14 cellular contexts compared by ENCODE assay signal in the genomic region with DNA sequence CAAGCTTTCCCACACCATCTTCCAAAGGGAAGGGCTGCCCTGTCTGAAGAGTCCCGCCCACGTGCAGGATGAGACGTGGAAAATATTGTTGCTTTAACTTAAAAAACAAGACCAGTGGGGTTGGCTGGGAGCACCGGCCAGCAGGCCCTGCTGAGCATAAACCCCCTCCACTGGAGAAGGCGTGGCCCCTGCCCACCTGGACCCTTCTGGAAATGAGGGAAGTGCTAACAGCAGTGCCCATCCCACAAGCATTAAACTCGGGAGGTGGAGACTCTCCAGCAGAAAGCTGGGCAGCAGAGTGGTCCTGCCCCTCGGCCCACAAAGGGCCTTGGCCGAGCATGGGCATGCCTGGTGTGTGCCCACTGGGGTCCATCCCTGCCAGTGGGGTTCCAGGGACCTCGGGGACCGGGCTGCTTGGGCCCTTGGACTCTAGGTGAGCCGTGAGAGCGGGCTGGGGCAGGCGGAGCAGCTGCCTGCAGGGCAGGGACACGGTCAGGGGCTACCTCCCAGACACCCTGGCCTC. TPM values are rescaled to one million over a fixed set of nuclear protein-coding genes. Genes with fewer than 3 reads are reported as not detected.
DNase-seq lines count a peak whose midpoint lies in the region; ATAC-seq and TF ChIP-seq lines count a peak whose summit lies in the region.
"Had no signal": no experiment of that assay in that cellular context is flagged by ENCODE, and none has a peak within 500 bp of the region (broad histone marks: within the 10 kb centered on the region; RNA-seq: fewer than 3 reads in every experiment).

No MANE protein-coding gene starts in this region.

- peaks cover 20% of the 10 kb centered on the region for H3K36me3 Mint-ChIP-seq in memory B cell
- peaks cover 54 to 73% of the 10 kb centered on the region in 2 donors for H3K36me3 Mint-ChIP-seq in stimulated activated naive B cell treated with anti-CD40 and anti-IgM and Interleukin-4, amounts not matched to agents 10 μg/mL and 1 μg/mL and 100 μg/mL, for 72 hours

- intact Hi-C loops in right cardiac atrium (cut with DNase I) (loop anchor here in 1 of 4 donors (10.0 kb wide), 1 partner anchor 281 kb away; no protein-coding TSS in a partner anchor), left cardiac atrium (cut with DNase I) (no loop called here)

- POLR2A ChIA-PET in RWPE1 (lab: Yijun Ruan, JAX; ENCODE audit: low non-redundant PET): no interaction called here

- no peaks in the 10 kb centered on the region for H3K27me3 Mint-ChIP-seq in memory B cell
- no peaks in the 10 kb centered on the region for H3K27me3 Mint-ChIP-seq in stimulated activated naive B cell treated with anti-CD40 and anti-IgM and Interleukin-4, amounts not matched to agents 10 μg/mL and 1 μg/mL and 100 μg/mL, for 72 hours

- H3K27ac ChIP-seq in right cardiac atrium (ENCODE audit: low read length) (no peak overlapping the region), RWPE1 (peak overlapping the region; percentile 52)

- H3K4me1 ChIP-seq in right cardiac atrium (ENCODE audit: control insufficient read depth, insufficient read depth, low read length): no peaks in the 10 kb centered on the region
- H3K4me1 ChIP-seq: Caco-2 had no signal

- no peak for TF ChIP-seq CTCF in RWPE1 (conservative IDR thresholded peaks at IDR 0.05; ENCODE audit: low read depth)

- no peaks in the 10 kb centered on the region for H3K9me3 ChIP-seq in right cardiac atrium (ENCODE audit: control insufficient read depth, low read length)
- H3K9me3 ChIP-seq: Caco-2 had no signal

- no peak for ATAC-seq in right cardiac atrium
- no peak for ATAC-seq in left cardiac atrium
- no peak for ATAC-seq in memory B cell (ENCODE audit: low read depth)
- ATAC-seq in stimulated activated naive B cell treated with anti-CD40 and anti-IgM and Interleukin-4, amounts not matched to agents 10 μg/mL and 1 μg/mL and 100 μg/mL, for 72 hours (replicated peaks): no peak
- ATAC-seq in GM21723 (IDR thresholded peaks at IDR 0.05; ENCODE audit: unreplicated experiment): no peak

- 82% methylated on average over 14 of the region's 14 CpGs for WGBS in right cardiac atrium

- CTCF ChIA-PET in RWPE1 (lab: Yijun Ruan, JAX): no interaction called here

- no peaks in the 10 kb centered on the region for H3K9me3 Mint-ChIP-seq in memory B cell
- no peaks in the 10 kb centered on the region for H3K9me3 Mint-ChIP-seq in stimulated activated naive B cell treated with anti-CD40 and anti-IgM and Interleukin-4, amounts not matched to agents 10 μg/mL and 1 μg/mL and 100 μg/mL, for 72 hours
- H3K9me3 Mint-ChIP-seq: CD8-positive, alpha-beta memory T cell had no signal

- no peaks in the 10 kb centered on the region for H3K27me3 ChIP-seq in right cardiac atrium (ENCODE audit: control insufficient read depth, insufficient read depth)

- H3K27ac Mint-ChIP-seq in memory B cell: peak overlapping the region; percentile 45
- H3K27ac Mint-ChIP-seq in stimulated activated naive B cell treated with anti-CD40 and anti-IgM and Interleukin-4, amounts not matched to agents 10 μg/mL and 1 μg/mL and 100 μg/mL, for 72 hours: peak overlapping the region; percentile 56

- no peak overlapping the region for H3K4me3 ChIP-seq in right cardiac atrium (ENCODE audit: low read length)

- peaks cover 13% of the 10 kb centered on the region for H3K4me1 Mint-ChIP-seq in memory B cell
- H3K4me1 Mint-ChIP-seq in stimulated activated naive B cell treated with anti-CD40 and anti-IgM and Interleukin-4, amounts not matched to agents 10 μg/mL and 1 μg/mL and 100 μg/mL, for 72 hours: peaks cover 14 to 44% of the 10 kb centered on the region in 2 donors

- no peak overlapping the region for H3K4me3 Mint-ChIP-seq in memory B cell
- H3K4me3 Mint-ChIP-seq in stimulated activated naive B cell treated with anti-CD40 and anti-IgM and Interleukin-4, amounts not matched to agents 10 μg/mL and 1 μg/mL and 100 μg/mL, for 72 hours: no peak overlapping the region
- H3K4me3 Mint-ChIP-seq: CD8-positive, alpha-beta memory T cell had no signal

- peak; percentile 7 to 52 (median 47) for DNase-seq in right cardiac atrium
- DNase-seq in left cardiac atrium: no peak
- no peak for DNase-seq in RWPE1 (ENCODE audit: low spot score)
- no peak for DNase-seq in memory B cell (ENCODE audit: low spot score in 2 of 2)
- DNase-seq in stimulated activated naive B cell treated with anti-CD40 and anti-IgM and Interleukin-4, amounts not matched to agents 10 μg/mL and 1 μg/mL and 100 μg/mL, for 72 hours: no peak
- no peak for DNase-seq in HK-2 (ENCODE audit: unreplicated experiment)
- DNase-seq in NCI-H1048 (lab: John Stamatoyannopoulos, UW): no peak
- DNase-seq: Caco-2; CD8-positive, alpha-beta memory T cell; DND-41; GDM1; HCEC 1CT; IMR-90 had no signal

RNA-seq across cellular contexts. Expression of a gene that starts 15.4 kb away (rescaled TPM):
- total RNA-seq in right cardiac atrium: 10 to 100 TPM; 14.6 to 16.3 (median 15.3) TPM
- polyA plus RNA-seq in right cardiac atrium: 17.1 TPM
- total RNA-seq in left cardiac atrium: 10 to 100 TPM; 11.7 to 15.0 TPM

RNA-seq across cellular contexts. Expression of a gene that starts 28.6 kb away (rescaled TPM):
- total RNA-seq in right cardiac atrium (10 to 100 TPM; 20.6 to 22.8 (median 22.6) TPM), left cardiac atrium (10 to 100 TPM; 20.4 to 22.0 TPM)
- polyA plus RNA-seq in right cardiac atrium: 20.4 TPM

RNA-seq across cellular contexts. Expression of a gene that starts 30.5 kb away (rescaled TPM):
- total RNA-seq in right cardiac atrium (10 to 100 TPM; 16.7 to 23.2 (median 20.7) TPM), left cardiac atrium (10 to 100 TPM; 19.6 to 26.1 TPM)
- 25.5 TPM for polyA plus RNA-seq in right cardiac atrium

RNA-seq across cellular contexts. Expression of a gene that starts 34.8 kb away (rescaled TPM):
- 10 to 100 TPM in 2 of 4 donors, 1 to 10 TPM in 2; 8.7 to 13.5 (median 11.6) TPM for total RNA-seq in right cardiac atrium
- 11.6 TPM for polyA plus RNA-seq in right cardiac atrium
- 10 to 100 TPM; 11.2 to 14.2 TPM for total RNA-seq in left cardiac atrium

RNA-seq across cellular contexts. Expression of a gene that starts 45.3 kb away (rescaled TPM):
- total RNA-seq in right cardiac atrium: 10 to 100 TPM; 10.5 to 14.8 (median 11.2) TPM
- 15.2 TPM for polyA plus RNA-seq in right cardiac atrium
- total RNA-seq in left cardiac atrium: 10 to 100 TPM; 13.2 to 14.7 TPM

Comparison
In these comparisons a context has a peak if more than half of its experiments do, and no peak if none do; other contexts are left out.
1. DNase-seq: peak in right cardiac atrium (3 of 3); none in left cardiac atrium (single experiment), RWPE1 (single experiment), memory B cell (0 of 2), stimulated activated naive B cell treated with anti-CD40 and anti-IgM and Interleukin-4, amounts not matched to agents 10 μg/mL and 1 μg/mL and 100 μg/mL, for 72 hours (single experiment), HK-2 (single experiment) and NCI-H1048 (single experiment).